8 cellular contexts compared by ENCODE assay signal in the genomic region with DNA sequence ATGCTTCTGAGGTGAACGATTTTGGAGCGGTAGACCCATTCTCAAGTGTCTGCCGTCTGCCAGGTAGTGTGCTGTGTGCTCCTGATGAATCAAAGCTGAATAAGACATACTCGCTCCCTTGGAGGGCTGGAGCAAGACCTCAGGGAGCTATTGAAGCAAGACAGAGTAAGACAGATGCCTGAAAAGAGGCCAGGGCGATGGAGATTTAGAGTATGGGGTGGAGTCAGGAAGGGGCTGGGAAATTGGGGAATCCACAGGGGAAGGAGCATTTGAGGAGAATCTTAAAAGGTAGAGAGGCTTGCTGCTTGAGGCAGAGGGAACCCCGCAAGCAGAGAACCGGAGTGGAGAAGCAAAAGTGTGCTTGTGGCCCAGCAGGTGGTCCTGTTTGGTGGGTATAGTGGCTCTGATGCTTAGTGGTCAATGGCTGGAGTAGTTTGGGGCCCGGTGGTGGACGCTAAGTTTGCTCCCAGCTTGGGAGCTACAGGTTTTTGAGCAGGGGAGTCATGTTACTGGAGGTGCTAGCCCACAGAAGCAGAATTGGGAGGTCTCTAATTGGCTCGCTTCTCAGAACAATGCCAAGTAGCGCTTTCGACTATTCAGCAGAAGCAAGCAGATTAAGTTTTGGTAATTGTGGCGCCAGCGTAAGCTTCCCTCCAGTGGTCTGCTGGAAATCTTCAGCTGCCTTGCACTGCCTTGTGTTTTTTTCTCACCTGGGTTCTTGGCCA. TPM values are rescaled to one million over a fixed set of nuclear protein-coding genes. Genes with fewer than 3 reads are reported as not detected.
DNase-seq lines count a peak whose midpoint lies in the region; ATAC-seq and TF ChIP-seq lines count a peak whose summit lies in the region.

No MANE protein-coding gene starts in this region.

- WGBS in esophagus squamous epithelium, 2 donors = 13 to 14% methylated on average over 13 to 14 of the region's 14 CpGs

- peak overlapping the region; percentile 65 for H3K4me3 Mint-ChIP-seq in activated T-cell treated with anti-CD3 and anti-CD28 coated beads, Interleukin-2, amount 50 U/mL, for 4 hours

- H3K4me1 Mint-ChIP-seq in activated T-cell treated with anti-CD3 and anti-CD28 coated beads, Interleukin-2, amount 50 U/mL, for 4 hours (ENCODE audit: low read depth) = peaks cover 56% of the 10 kb centered on the region

- H3K27me3 ChIP-seq in Peyer's patch = no peaks in the 10 kb centered on the region
- no peaks in the 10 kb centered on the region for H3K27me3 ChIP-seq in esophagus squamous epithelium

- H3K36me3 Mint-ChIP-seq in activated T-cell treated with anti-CD3 and anti-CD28 coated beads, Interleukin-2, amount 50 U/mL, for 4 hours (ENCODE audit: insufficient read depth) = peaks cover 3% of the 10 kb centered on the region

- H3K9me3 Mint-ChIP-seq in activated T-cell treated with anti-CD3 and anti-CD28 coated beads, Interleukin-2, amount 50 U/mL, for 4 hours = no peaks in the 10 kb centered on the region

- H3K9me3 ChIP-seq in Peyer's patch (no peaks in the 10 kb centered on the region), esophagus squamous epithelium (no peaks in the 10 kb centered on the region)

- DNase-seq in activated T-cell treated with anti-CD3 and anti-CD28 coated beads, Interleukin-2, amount 50 U/mL, for 4 hours = no peak
- DNase-seq in activated T-cell treated with anti-CD3 and anti-CD28 coated beads, Interleukin-2, amount 50 U/mL, for 1 hour = no peak
- DNase-seq in Peyer's patch (no peak), esophagus squamous epithelium (lab: John Stamatoyannopoulos, UW) (no peak), retinal pigment epithelial cell (ENCODE audit: low read depth) (peak; percentile 39), DMS53 treated with DMSO at 0.1 percent for 48 hours (lab: John Stamatoyannopoulos, UW; ENCODE audit: unreplicated experiment) (no peak), ureter (ENCODE audit: low spot score) (no peak)
- DNase-seq in activated effector memory CD4-positive, alpha-beta T cell treated with anti-CD3 and anti-CD28 coated beads, Interleukin-2, amount 50 U/mL, for 16 hours = no peak

- intact Hi-C loops in esophagus squamous epithelium (cut with DNase I) = loop anchor here (10.0 kb wide), 2 partner anchors 128 to 228 kb away; partner anchors contain the start of genes ARID5A and KANSL3

- TF ChIP-seq CTCF in Peyer's patch (IDR thresholded peaks at IDR 0.05) (no peak), esophagus squamous epithelium (IDR thresholded peaks at IDR 0.05) (no peak), retinal pigment epithelial cell (conservative IDR thresholded peaks at IDR 0.05; ENCODE audit: low read depth, low read length) (no peak)

- H3K27ac ChIP-seq in Peyer's patch (peak overlapping the region in 3 of 4 donors; percentile 66 to 97 (median 71)), esophagus squamous epithelium (peak overlapping the region; percentile 20 to 73 (median 55))

- no peak for ATAC-seq in activated T-cell treated with anti-CD3 and anti-CD28 coated beads, Interleukin-2, amount 50 U/mL, for 4 hours

- H3K36me3 ChIP-seq in Peyer's patch (no peaks in the 10 kb centered on the region), esophagus squamous epithelium (no peaks in the 10 kb centered on the region)

- no peak for TF ChIP-seq POLR2A in Peyer's patch (IDR thresholded peaks at IDR 0.05)
- no peak for TF ChIP-seq POLR2A in esophagus squamous epithelium (IDR thresholded peaks at IDR 0.05)

- H3K4me3 ChIP-seq in Peyer's patch (peak overlapping the region; percentile 68 to 93 (median 74)), esophagus squamous epithelium (peak overlapping the region; percentile 22 to 83 (median 71)), retinal pigment epithelial cell (ENCODE audit: low read length) (peak overlapping the region; percentile 39)

- no peaks in the 10 kb centered on the region for H3K27me3 Mint-ChIP-seq in activated T-cell treated with anti-CD3 and anti-CD28 coated beads, Interleukin-2, amount 50 U/mL, for 4 hours (ENCODE audit: low read depth)

- H3K4me1 ChIP-seq in Peyer's patch (peaks cover 4 to 78% (median 17%) of the 10 kb centered on the region in 4 donors), esophagus squamous epithelium (peaks cover 31 to 92% (median 46%) of the 10 kb centered on the region in 3 donors)

RNA-seq across cellular contexts. Expression of gene CNNM4, which starts 2.0 kb away (rescaled TPM):
- total RNA-seq in activated T-cell treated with anti-CD3 and anti-CD28 coated beads, Interleukin-2, amount 50 U/mL, for 4 hours = 1 to 10 TPM; 6.3 to 6.9 (median 6.4) TPM
- total RNA-seq in Peyer's patch (10 to 100 TPM; 19.0 to 53.9 (median 41.7) TPM), esophagus squamous epithelium (1 to 10 TPM; 3.4 to 8.5 (median 6.7) TPM), ureter (16.0 TPM)

RNA-seq across cellular contexts. Expression of gene LMAN2L, which starts 22.8 kb away (rescaled TPM):
- total RNA-seq in activated T-cell treated with anti-CD3 and anti-CD28 coated beads, Interleukin-2, amount 50 U/mL, for 4 hours = 1 to 10 TPM; 7.0 to 9.1 (median 8.6) TPM
- total RNA-seq in Peyer's patch (10 to 100 TPM in 2 of 4 donors, 1 to 10 TPM in 2; 9.4 to 12.5 (median 10.8) TPM), esophagus squamous epithelium (10 to 100 TPM in 2 of 4 donors, 1 to 10 TPM in 2; 7.4 to 12.6 (median 10.5) TPM), ureter (19.1 TPM)

RNA-seq across cellular contexts. Expression of gene CNNM3, which starts 53.4 kb away (rescaled TPM):
- 10 to 100 TPM; 22.8 to 26.1 (median 24.4) TPM for total RNA-seq in activated T-cell treated with anti-CD3 and anti-CD28 coated beads, Interleukin-2, amount 50 U/mL, for 4 hours
- total RNA-seq in Peyer's patch (100 to 1,000 TPM in 1 of 4 donors, 10 to 100 TPM in 3; 29.8 to 108 (median 44.8) TPM), esophagus squamous epithelium (10 to 100 TPM in 1 of 4 donors, 1 to 10 TPM in 3; 3.7 to 10.2 (median 5.5) TPM), ureter (18.9 TPM)
